8 cellular contexts compared by ENCODE assay signal in the genomic region with DNA sequence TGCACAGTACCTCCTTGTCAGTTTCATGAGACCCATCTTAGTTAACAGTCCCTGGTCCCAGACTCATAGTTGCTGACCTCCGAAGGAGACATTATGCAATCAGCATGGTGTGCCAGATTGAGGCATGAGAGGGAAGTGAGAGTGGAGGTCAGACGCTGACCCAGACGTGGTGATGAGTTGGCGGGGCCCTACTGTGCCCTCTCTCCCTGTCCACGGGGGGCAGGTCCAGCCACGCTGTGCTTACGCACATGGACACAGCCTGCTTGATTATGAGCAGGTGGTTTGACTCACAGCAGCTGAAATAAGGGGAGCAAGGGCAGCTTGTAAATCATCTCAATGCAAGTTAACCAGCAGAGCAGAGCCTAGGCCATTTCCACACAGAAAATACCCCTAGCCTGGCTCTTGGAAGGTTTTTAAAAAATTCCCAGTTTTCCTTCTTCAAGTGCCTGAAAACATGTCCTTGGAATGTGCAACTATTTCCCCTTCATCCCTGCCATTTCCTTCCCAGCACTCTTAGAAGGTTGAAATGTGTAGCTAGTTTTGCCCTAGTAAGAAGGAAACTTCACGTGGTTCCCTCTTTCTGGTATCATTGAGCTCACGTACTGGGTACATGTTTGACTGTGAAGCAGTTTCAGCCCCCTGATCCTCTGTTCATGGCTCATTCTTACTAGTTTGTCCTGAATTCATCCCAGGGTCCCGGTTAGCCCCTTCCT.
DNase-seq lines count a peak whose midpoint lies in the region; ATAC-seq and TF ChIP-seq lines count a peak whose summit lies in the region.

No MANE protein-coding gene starts in this region.

- no peaks in the 10 kb centered on the region for H3K4me1 ChIP-seq in GM23248 (ENCODE audit: insufficient read depth)

- no peaks in the 10 kb centered on the region; the same call in 1 of the 2 replicates for H3K9me2 ChIP-seq in GM23248 (ENCODE audit: insufficient read depth)

- CTCF ChIA-PET in activated CD8-positive, alpha-beta memory T cell treated with anti-CD3 and anti-CD28 coated beads, Interleukin-2, amount 10 ng/mL, durations not matched to agents 7 days and 5 days (lab: Charles Lee), result no interaction called here

- H3K9me3 Mint-ChIP-seq in stimulated activated naive CD8-positive, alpha-beta T cell treated with anti-CD3 and anti-CD28 coated beads, Interleukin-15, amount 100 ng/mL, for 72 hours, result peaks cover 7 to 14% of the 10 kb centered on the region in 2 donors
- peaks cover 4% of the 10 kb centered on the region for H3K9me3 Mint-ChIP-seq in activated CD8-positive, alpha-beta memory T cell treated with anti-CD3 and anti-CD28 coated beads, Interleukin-2, amount 10 ng/mL, durations not matched to agents 7 days and 5 days (ENCODE audit: low read depth)

- no peaks in the 10 kb centered on the region for H3K27me3 ChIP-seq in GM06990 (replicated peaks; ENCODE audit: control insufficient read depth, insufficient read depth, low read length)
- H3K27me3 ChIP-seq in GM23248 (replicated peaks; ENCODE audit: insufficient read depth), result peaks cover 41% of the 10 kb centered on the region

- peak overlapping the region in 1 of 2 donors; percentile 10 for H3K4me3 Mint-ChIP-seq in stimulated activated naive CD8-positive, alpha-beta T cell treated with anti-CD3 and anti-CD28 coated beads, Interleukin-15, amount 100 ng/mL, for 72 hours
- H3K4me3 Mint-ChIP-seq in activated CD8-positive, alpha-beta memory T cell treated with anti-CD3 and anti-CD28 coated beads, Interleukin-2, amount 10 ng/mL, durations not matched to agents 7 days and 5 days, result no peak overlapping the region

- TF ChIP-seq CTCF in GM06990 (IDR thresholded peaks at IDR 0.05; ENCODE audit: insufficient read depth, low read length, poor library complexity, severe bottlenecking), result no peak

- peak; percentile 97 to 98 for ATAC-seq in left cardiac atrium
- ATAC-seq in stimulated activated naive CD8-positive, alpha-beta T cell treated with anti-CD3 and anti-CD28 coated beads, Interleukin-15, amount 100 ng/mL, for 72 hours, result peak; percentile 85
- no peak for ATAC-seq in activated CD8-positive, alpha-beta memory T cell treated with anti-CD3 and anti-CD28 coated beads, Interleukin-2, amount 10 ng/mL, durations not matched to agents 7 days and 5 days

- H3F3A ChIP-seq in GM23248 (ENCODE audit: insufficient read depth), result no peaks in the 10 kb centered on the region

- no peak overlapping the region for H2AFZ ChIP-seq in GM23248

- no peaks in the 10 kb centered on the region for H3K79me2 ChIP-seq in GM23248 (ENCODE audit: insufficient read depth)

- no peaks in the 10 kb centered on the region for H4K20me1 ChIP-seq in GM23248 (ENCODE audit: insufficient read depth)

- DNase-seq in GM06990 (ENCODE audit: extremely low read depth, insufficient read length), result peak; percentile 75
- DNase-seq in GM23248, result peak; percentile 8
- peak; percentile 90 for DNase-seq in NOMO-1 treated with dmso at 0.1 percent for 144 hours (lab: John Stamatoyannopoulos, UW; ENCODE audit: unreplicated experiment)
- peak; percentile 88 for DNase-seq in left cardiac atrium
- DNase-seq in stimulated activated naive CD8-positive, alpha-beta T cell treated with anti-CD3 and anti-CD28 coated beads, Interleukin-15, amount 100 ng/mL, for 72 hours, result no peak
- no peak for DNase-seq in activated CD4-positive, alpha-beta T cell treated with anti-CD3 and anti-CD28 coated beads for 1 hour
- DNase-seq in activated CD8-positive, alpha-beta memory T cell treated with anti-CD3 and anti-CD28 coated beads, Interleukin-2, amount 10 ng/mL, durations not matched to agents 7 days and 5 days, result no peak
- no peak for DNase-seq in inferior parietal cortex (ENCODE audit: extremely low spot score)

- no peaks in the 10 kb centered on the region for H3K9me3 ChIP-seq in GM23248 (ENCODE audit: low read depth)

- peaks cover 37% of the 10 kb centered on the region for H3K36me3 Mint-ChIP-seq in activated CD8-positive, alpha-beta memory T cell treated with anti-CD3 and anti-CD28 coated beads, Interleukin-2, amount 10 ng/mL, durations not matched to agents 7 days and 5 days

- in situ Hi-C loops in GM23248 (cut with MboI), result no loop called here

- no peaks in the 10 kb centered on the region for H3K27me3 Mint-ChIP-seq in stimulated activated naive CD8-positive, alpha-beta T cell treated with anti-CD3 and anti-CD28 coated beads, Interleukin-15, amount 100 ng/mL, for 72 hours
- H3K27me3 Mint-ChIP-seq in activated CD8-positive, alpha-beta memory T cell treated with anti-CD3 and anti-CD28 coated beads, Interleukin-2, amount 10 ng/mL, durations not matched to agents 7 days and 5 days, result no peaks in the 10 kb centered on the region

- H3K4me1 Mint-ChIP-seq in stimulated activated naive CD8-positive, alpha-beta T cell treated with anti-CD3 and anti-CD28 coated beads, Interleukin-15, amount 100 ng/mL, for 72 hours, result peaks cover 20% of the 10 kb centered on the region
- H3K4me1 Mint-ChIP-seq in activated CD8-positive, alpha-beta memory T cell treated with anti-CD3 and anti-CD28 coated beads, Interleukin-2, amount 10 ng/mL, durations not matched to agents 7 days and 5 days, result peaks cover 4% of the 10 kb centered on the region

- H3K27ac Mint-ChIP-seq in stimulated activated naive CD8-positive, alpha-beta T cell treated with anti-CD3 and anti-CD28 coated beads, Interleukin-15, amount 100 ng/mL, for 72 hours, result peak overlapping the region; percentile 8 to 73
- no peak overlapping the region for H3K27ac Mint-ChIP-seq in activated CD8-positive, alpha-beta memory T cell treated with anti-CD3 and anti-CD28 coated beads, Interleukin-2, amount 10 ng/mL, durations not matched to agents 7 days and 5 days

- intact Hi-C loops in left cardiac atrium (cut with DNase I), result no loop called here

- peaks cover 24% of the 10 kb centered on the region for H3K36me3 ChIP-seq in GM06990 (ENCODE audit: control insufficient read depth, insufficient read depth, low read length)
- no peaks in the 10 kb centered on the region for H3K36me3 ChIP-seq in GM23248 (ENCODE audit: low read depth)

- 61 to 64% methylated on average over 10 of the region's 10 CpGs for WGBS in GM23248 (ENCODE audit: low coverage in 1 of 2, low lambda C conversion rate in 2 of 2, missing lambda C conversion rate in 2 of 2), 2 experiments

- no peak overlapping the region for H3K9ac ChIP-seq in GM23248

- H3K4me3 ChIP-seq in GM06990 (replicated peaks; ENCODE audit: low read depth, low read length) (no peak overlapping the region), GM23248 (no peak overlapping the region)

- no peak overlapping the region for H3K27ac ChIP-seq in GM23248

- no peak overlapping the region for H3K4me2 ChIP-seq in GM23248 (ENCODE audit: unreplicated experiment)

Comparison
In these comparisons a context has a peak if more than half of its experiments do, and no peak if none do; other contexts are left out.
1. DNase-seq: peak in GM06990 (single experiment), GM23248 (single experiment), NOMO-1 treated with dmso at 0.1 percent for 144 hours (single experiment) and left cardiac atrium (single experiment); none in stimulated activated naive CD8-positive, alpha-beta T cell treated with anti-CD3 and anti-CD28 coated beads, Interleukin-15, amount 100 ng/mL, for 72 hours (0 of 2), activated CD4-positive, alpha-beta T cell treated with anti-CD3 and anti-CD28 coated beads for 1 hour (single experiment), activated CD8-positive, alpha-beta memory T cell treated with anti-CD3 and anti-CD28 coated beads, Interleukin-2, amount 10 ng/mL, durations not matched to agents 7 days and 5 days (single experiment) and inferior parietal cortex (single experiment).